ENCODE assay signal across 1 cellular context in genomic region chr17:40113110-40113960, GRCh38.
TF ChIP-seq lines count a peak whose summit lies in the region.

No MANE protein-coding gene starts in this region.

TF ChIP-seq in K562, 482 proteins besides CTCF, POLR2A, EP300 and RAD21 (continued from another document and continues in another):
- TF ChIP-seq CHD7 (IDR thresholded peaks at IDR 0.05; ENCODE audit: low read depth, low read length) (no peak), ZNF41 (CRISPR knock-in tag; conservative IDR thresholded peaks at IDR 0.05) (0 out of 2 replicates have a peak, but pooled peaks have one; percentile 43), ZFP36 (IDR thresholded peaks at IDR 0.05; ENCODE audit: low read depth, low read length, partially characterized antibody) (no peak), FOS (IDR thresholded peaks at IDR 0.05; ENCODE audit: extremely low read depth, insufficient read length) (no peak), ELK3 (CRISPR knock-in tag; IDR thresholded peaks at IDR 0.05) (no peak), FOSL1 (tag; conservative IDR thresholded peaks at IDR 0.05) (no peak), PYGO2 (tag; IDR thresholded peaks at IDR 0.05) (no peak), HMBOX1 (IDR thresholded peaks at IDR 0.05) (no peak), ZNF436 (CRISPR knock-in tag; IDR thresholded peaks at IDR 0.05) (no peak), CEBPG (CRISPR knock-in tag; IDR thresholded peaks at IDR 0.05) (no peak; the same call in 1 of the 2 replicates), CEBPG (tag; conservative IDR thresholded peaks at IDR 0.05 in 1 of 2, IDR thresholded peaks at IDR 0.05 in 1 of 2) (peak; percentile 76 to 82), MAFF (IDR thresholded peaks at IDR 0.05; ENCODE audit: low read length) (no peak), HCFC1 (IDR thresholded peaks at IDR 0.05; ENCODE audit: low read depth, low read length) (no peak), PHF21A (IDR thresholded peaks at IDR 0.05; ENCODE audit: borderline replicate concordance, low read depth) (no peak), XRCC3 (IDR thresholded peaks at IDR 0.05) (no peak), ZNF584 (CRISPR knock-in tag; IDR thresholded peaks at IDR 0.05; ENCODE audit: low read depth) (peak; percentile 72; the same call in 1 of the 2 replicates), POLR2AphosphoS5 (IDR thresholded peaks at IDR 0.05; ENCODE audit: control insufficient read depth, insufficient read depth, low read depth, low read length) (peak; percentile 32; the same call in 1 of the 2 replicates), MAFK (IDR thresholded peaks at IDR 0.05; ENCODE audit: low read length) (no peak), CREBBP (IDR thresholded peaks at IDR 0.05; ENCODE audit: low read depth, low read length) (no peak), FOXP4 (CRISPR knock-in tag; IDR thresholded peaks at IDR 0.05; ENCODE audit: borderline replicate concordance) (no peak), ARNT (IDR thresholded peaks at IDR 0.05) (peak; percentile 24 to 63; a peak in 2 of 4 replicates), RBM25 (IDR thresholded peaks at IDR 0.05; ENCODE audit: low read depth, low read length, severe bottlenecking) (no peak), HDAC3 (IDR thresholded peaks at IDR 0.05; ENCODE audit: borderline replicate concordance, partially characterized antibody) (no peak), ZBTB17 (CRISPR knock-in tag; IDR thresholded peaks at IDR 0.05) (no peak), U2AF2 (optimal IDR thresholded peaks at IDR 0.05; ENCODE audit: low read depth, low read length) (no peak), FOXO4 (CRISPR knock-in tag; IDR thresholded peaks at IDR 0.05) (no peak), HINFP (tag; conservative IDR thresholded peaks at IDR 0.05; ENCODE audit: low read depth) (no peak), ZNF24 (IDR thresholded peaks at IDR 0.05) (no peak; the same call in 1 of the 2 replicates), GMEB1 (CRISPR knock-in tag; IDR thresholded peaks at IDR 0.05) (no peak), CCNT2 (IDR thresholded peaks at IDR 0.05; ENCODE audit: borderline replicate concordance, extremely low read depth, insufficient read length, low read depth, low read length) (no peak), KAT2B (IDR thresholded peaks at IDR 0.05; ENCODE audit: low read depth, low read length) (no peak), ZNF707 (CRISPR knock-in tag; conservative IDR thresholded peaks at IDR 0.05) (no peak), ARID4B (CRISPR knock-in tag; IDR thresholded peaks at IDR 0.05) (peak; percentile 69; the same call in 1 of the 2 replicates)
